Comparison of ENCODE assay signal across 1 cellular context in the genomic region with DNA sequence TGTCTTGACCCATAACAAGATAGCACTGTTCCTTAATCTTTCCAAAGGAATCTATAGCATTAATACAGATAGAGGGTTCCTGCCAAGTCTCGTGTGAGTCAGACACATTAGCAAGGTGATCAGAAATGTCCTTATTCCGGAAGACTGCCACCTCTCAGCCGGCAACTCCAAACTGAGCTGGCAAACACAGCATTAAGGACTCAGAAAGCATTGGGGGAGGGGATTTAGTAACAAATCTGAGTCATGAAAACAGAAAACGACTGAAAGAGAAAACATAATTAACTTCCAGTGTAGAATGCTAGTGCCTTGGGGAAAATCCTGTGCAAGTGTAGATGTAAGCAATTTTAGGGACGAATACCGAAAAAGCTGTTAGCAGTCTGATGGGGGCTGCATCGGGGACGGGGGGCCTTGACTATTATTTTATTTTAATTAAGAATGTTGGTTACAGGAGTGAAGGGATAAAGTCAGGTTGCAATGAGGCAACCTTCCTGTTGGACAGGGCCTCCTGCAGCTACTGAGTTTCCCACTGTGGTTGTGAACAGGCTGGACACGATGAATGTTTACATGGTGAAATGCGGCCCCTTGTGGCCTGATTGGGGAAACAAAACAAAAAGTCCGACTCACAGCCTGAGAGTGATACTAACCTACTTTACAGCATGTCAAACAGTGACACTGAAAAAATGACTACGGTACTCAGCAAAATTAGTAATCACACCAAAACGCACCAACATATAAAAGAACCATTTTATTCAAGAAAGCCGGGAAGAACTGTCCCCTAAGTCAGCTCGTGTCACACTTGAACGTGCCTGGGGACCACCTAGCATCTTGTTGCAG.
A peak's percentile ranks its signal among the peaks of the same experiment; 100 is the strongest.
TF ChIP-seq lines count a peak whose summit lies in the region.

No MANE protein-coding gene starts in this region.

TF ChIP-seq in HepG2, 621 proteins besides CTCF, POLR2A, EP300 and RAD21 (continued from another document and continues in another):
- TF ChIP-seq MAF1 (CRISPR knock-in tag; IDR thresholded peaks at IDR 0.05; ENCODE audit: borderline replicate concordance) (no peak), SMYD3 (CRISPR knock-in tag; IDR thresholded peaks at IDR 0.05) (no peak), ZC3H4 (CRISPR knock-in tag; IDR thresholded peaks at IDR 0.05; ENCODE audit: borderline replicate concordance) (no peak), ZBTB46 (CRISPR knock-in tag; IDR thresholded peaks at IDR 0.05; ENCODE audit: borderline replicate concordance) (no peak), TGIF2 (CRISPR knock-in tag; IDR thresholded peaks at IDR 0.05) (0 out of 2 replicates have a peak, but pooled peaks have one; percentile 15), ZNF580 (CRISPR knock-in tag; IDR thresholded peaks at IDR 0.05; ENCODE audit: borderline replicate concordance, low read depth) (no peak), PTBP1 (IDR thresholded peaks at IDR 0.05; ENCODE audit: low read depth, low read length, poor library complexity, severe bottlenecking) (no peak), POGZ (CRISPR knock-in tag; IDR thresholded peaks at IDR 0.05) (no peak), ETS1 (CRISPR knock-in tag; IDR thresholded peaks at IDR 0.05) (no peak), FOXA1 (IDR thresholded peaks at IDR 0.05) (no peak), FOXA1 (CRISPR knock-in tag; IDR thresholded peaks at IDR 0.05) (peak; percentile 43; the same call in 1 of the 2 replicates), SATB2 (CRISPR knock-in tag; IDR thresholded peaks at IDR 0.05) (no peak), ZNF3 (CRISPR knock-in tag; IDR thresholded peaks at IDR 0.05) (no peak), ZNF816 (CRISPR knock-in tag; IDR thresholded peaks at IDR 0.05; ENCODE audit: borderline replicate concordance) (no peak), ZNF781 (CRISPR knock-in tag; IDR thresholded peaks at IDR 0.05; ENCODE audit: borderline replicate concordance, not compliant biosample characterization) (no peak), GPN1 (CRISPR knock-in tag; IDR thresholded peaks at IDR 0.05; ENCODE audit: borderline replicate concordance) (no peak), POLR2G (IDR thresholded peaks at IDR 0.05; ENCODE audit: low read depth, low read length) (no peak), SCMH1 (CRISPR knock-in tag; IDR thresholded peaks at IDR 0.05; ENCODE audit: borderline replicate concordance) (no peak), ZNF792 (CRISPR knock-in tag; IDR thresholded peaks at IDR 0.05) (no peak), ZNF317 (CRISPR knock-in tag; IDR thresholded peaks at IDR 0.05) (no peak), ZNF557 (CRISPR knock-in tag; IDR thresholded peaks at IDR 0.05) (no peak), DNMT3B (CRISPR knock-in tag; conservative IDR thresholded peaks at IDR 0.05) (no peak), SMARCC2 (IDR thresholded peaks at IDR 0.05) (no peak), ZNF256 (CRISPR knock-in tag; conservative IDR thresholded peaks at IDR 0.05) (no peak), ZNF230 (CRISPR knock-in tag; IDR thresholded peaks at IDR 0.05) (no peak), ZBTB8A (CRISPR knock-in tag; IDR thresholded peaks at IDR 0.05; ENCODE audit: borderline replicate concordance, low read depth) (no peak), HNF4A (CRISPR knock-in tag; IDR thresholded peaks at IDR 0.05) (no peak), PBX3 (CRISPR knock-in tag; IDR thresholded peaks at IDR 0.05; ENCODE audit: borderline replicate concordance) (no peak), CBX2 (IDR thresholded peaks at IDR 0.05; ENCODE audit: low read depth, low read length) (no peak), CBX2 (CRISPR knock-in tag; IDR thresholded peaks at IDR 0.05; ENCODE audit: low read depth) (no peak), NBN (conservative IDR thresholded peaks at IDR 0.05) (no peak), SP4 (CRISPR knock-in tag; IDR thresholded peaks at IDR 0.05) (no peak), EEA1 (CRISPR knock-in tag; IDR thresholded peaks at IDR 0.05; ENCODE audit: borderline replicate concordance) (no peak), NFATC3 (CRISPR knock-in tag; IDR thresholded peaks at IDR 0.05) (no peak)
- TF ChIP-seq, protein P1, sequence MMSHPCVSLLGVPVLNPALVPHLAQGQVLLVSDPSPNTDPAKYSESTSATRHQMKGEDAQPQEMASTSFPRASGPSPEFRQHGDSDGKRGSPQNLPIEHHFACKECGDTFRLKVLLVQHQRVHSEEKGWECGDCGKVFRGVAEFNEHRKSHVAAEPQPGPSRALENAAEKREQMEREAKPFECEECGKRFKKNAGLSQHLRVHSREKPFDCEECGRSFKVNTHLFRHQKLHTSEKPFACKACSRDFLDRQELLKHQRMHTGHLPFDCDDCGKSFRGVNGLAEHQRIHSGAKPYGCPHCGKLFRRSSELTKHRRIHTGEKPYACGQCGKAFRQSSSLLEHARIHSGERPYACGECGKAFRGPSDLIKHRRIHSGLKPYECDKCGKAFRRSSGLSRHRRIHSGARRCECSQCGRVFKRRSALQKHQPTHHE (CRISPR knock-in tag; IDR thresholded peaks at IDR 0.05; ENCODE audit: borderline replicate concordance), result no peak
- TF ChIP-seq, protein P2, sequence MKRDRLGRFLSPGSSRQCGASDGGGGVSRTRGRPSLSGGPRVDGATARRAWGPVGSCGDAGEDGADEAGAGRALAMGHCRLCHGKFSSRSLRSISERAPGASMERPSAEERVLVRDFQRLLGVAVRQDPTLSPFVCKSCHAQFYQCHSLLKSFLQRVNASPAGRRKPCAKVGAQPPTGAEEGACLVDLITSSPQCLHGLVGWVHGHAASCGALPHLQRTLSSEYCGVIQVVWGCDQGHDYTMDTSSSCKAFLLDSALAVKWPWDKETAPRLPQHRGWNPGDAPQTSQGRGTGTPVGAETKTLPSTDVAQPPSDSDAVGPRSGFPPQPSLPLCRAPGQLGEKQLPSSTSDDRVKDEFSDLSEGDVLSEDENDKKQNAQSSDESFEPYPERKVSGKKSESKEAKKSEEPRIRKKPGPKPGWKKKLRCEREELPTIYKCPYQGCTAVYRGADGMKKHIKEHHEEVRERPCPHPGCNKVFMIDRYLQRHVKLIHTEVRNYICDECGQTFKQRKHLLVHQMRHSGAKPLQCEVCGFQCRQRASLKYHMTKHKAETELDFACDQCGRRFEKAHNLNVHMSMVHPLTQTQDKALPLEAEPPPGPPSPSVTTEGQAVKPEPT (CRISPR knock-in tag; IDR thresholded peaks at IDR 0.05; ENCODE audit: low read depth), result no peak
- TF ChIP-seq, protein P3, sequence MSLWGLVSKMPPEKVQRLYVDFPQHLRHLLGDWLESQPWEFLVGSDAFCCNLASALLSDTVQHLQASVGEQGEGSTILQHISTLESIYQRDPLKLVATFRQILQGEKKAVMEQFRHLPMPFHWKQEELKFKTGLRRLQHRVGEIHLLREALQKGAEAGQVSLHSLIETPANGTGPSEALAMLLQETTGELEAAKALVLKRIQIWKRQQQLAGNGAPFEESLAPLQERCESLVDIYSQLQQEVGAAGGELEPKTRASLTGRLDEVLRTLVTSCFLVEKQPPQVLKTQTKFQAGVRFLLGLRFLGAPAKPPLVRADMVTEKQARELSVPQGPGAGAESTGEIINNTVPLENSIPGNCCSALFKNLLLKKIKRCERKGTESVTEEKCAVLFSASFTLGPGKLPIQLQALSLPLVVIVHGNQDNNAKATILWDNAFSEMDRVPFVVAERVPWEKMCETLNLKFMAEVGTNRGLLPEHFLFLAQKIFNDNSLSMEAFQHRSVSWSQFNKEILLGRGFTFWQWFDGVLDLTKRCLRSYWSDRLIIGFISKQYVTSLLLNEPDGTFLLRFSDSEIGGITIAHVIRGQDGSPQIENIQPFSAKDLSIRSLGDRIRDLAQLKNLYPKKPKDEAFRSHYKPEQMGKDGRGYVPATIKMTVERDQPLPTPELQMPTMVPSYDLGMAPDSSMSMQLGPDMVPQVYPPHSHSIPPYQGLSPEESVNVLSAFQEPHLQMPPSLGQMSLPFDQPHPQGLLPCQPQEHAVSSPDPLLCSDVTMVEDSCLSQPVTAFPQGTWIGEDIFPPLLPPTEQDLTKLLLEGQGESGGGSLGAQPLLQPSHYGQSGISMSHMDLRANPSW (CRISPR knock-in tag; IDR thresholded peaks at IDR 0.05; ENCODE audit: borderline replicate concordance), result 0 out of 2 replicates have a peak, but pooled peaks have one; percentile 51
- TF ChIP-seq, protein P4, sequence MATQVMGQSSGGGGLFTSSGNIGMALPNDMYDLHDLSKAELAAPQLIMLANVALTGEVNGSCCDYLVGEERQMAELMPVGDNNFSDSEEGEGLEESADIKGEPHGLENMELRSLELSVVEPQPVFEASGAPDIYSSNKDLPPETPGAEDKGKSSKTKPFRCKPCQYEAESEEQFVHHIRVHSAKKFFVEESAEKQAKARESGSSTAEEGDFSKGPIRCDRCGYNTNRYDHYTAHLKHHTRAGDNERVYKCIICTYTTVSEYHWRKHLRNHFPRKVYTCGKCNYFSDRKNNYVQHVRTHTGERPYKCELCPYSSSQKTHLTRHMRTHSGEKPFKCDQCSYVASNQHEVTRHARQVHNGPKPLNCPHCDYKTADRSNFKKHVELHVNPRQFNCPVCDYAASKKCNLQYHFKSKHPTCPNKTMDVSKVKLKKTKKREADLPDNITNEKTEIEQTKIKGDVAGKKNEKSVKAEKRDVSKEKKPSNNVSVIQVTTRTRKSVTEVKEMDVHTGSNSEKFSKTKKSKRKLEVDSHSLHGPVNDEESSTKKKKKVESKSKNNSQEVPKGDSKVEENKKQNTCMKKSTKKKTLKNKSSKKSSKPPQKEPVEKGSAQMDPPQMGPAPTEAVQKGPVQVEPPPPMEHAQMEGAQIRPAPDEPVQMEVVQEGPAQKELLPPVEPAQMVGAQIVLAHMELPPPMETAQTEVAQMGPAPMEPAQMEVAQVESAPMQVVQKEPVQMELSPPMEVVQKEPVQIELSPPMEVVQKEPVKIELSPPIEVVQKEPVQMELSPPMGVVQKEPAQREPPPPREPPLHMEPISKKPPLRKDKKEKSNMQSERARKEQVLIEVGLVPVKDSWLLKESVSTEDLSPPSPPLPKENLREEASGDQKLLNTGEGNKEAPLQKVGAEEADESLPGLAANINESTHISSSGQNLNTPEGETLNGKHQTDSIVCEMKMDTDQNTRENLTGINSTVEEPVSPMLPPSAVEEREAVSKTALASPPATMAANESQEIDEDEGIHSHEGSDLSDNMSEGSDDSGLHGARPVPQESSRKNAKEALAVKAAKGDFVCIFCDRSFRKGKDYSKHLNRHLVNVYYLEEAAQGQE (IDR thresholded peaks at IDR 0.05; ENCODE audit: borderline replicate concordance in 1 of 2, low read depth in 1 of 2, low read length in 2 of 2), result no peak
- TF ChIP-seq, protein P5, sequence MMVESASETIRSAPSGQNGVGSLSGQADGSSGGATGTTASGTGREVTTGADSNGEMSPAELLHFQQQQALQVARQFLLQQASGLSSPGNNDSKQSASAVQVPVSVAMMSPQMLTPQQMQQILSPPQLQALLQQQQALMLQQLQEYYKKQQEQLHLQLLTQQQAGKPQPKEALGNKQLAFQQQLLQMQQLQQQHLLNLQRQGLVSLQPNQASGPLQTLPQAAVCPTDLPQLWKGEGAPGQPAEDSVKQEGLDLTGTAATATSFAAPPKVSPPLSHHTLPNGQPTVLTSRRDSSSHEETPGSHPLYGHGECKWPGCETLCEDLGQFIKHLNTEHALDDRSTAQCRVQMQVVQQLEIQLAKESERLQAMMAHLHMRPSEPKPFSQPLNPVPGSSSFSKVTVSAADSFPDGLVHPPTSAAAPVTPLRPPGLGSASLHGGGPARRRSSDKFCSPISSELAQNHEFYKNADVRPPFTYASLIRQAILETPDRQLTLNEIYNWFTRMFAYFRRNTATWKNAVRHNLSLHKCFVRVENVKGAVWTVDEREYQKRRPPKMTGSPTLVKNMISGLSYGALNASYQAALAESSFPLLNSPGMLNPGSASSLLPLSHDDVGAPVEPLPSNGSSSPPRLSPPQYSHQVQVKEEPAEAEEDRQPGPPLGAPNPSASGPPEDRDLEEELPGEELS (CRISPR knock-in tag; IDR thresholded peaks at IDR 0.05), result no peak
- TF ChIP-seq, protein P6, sequence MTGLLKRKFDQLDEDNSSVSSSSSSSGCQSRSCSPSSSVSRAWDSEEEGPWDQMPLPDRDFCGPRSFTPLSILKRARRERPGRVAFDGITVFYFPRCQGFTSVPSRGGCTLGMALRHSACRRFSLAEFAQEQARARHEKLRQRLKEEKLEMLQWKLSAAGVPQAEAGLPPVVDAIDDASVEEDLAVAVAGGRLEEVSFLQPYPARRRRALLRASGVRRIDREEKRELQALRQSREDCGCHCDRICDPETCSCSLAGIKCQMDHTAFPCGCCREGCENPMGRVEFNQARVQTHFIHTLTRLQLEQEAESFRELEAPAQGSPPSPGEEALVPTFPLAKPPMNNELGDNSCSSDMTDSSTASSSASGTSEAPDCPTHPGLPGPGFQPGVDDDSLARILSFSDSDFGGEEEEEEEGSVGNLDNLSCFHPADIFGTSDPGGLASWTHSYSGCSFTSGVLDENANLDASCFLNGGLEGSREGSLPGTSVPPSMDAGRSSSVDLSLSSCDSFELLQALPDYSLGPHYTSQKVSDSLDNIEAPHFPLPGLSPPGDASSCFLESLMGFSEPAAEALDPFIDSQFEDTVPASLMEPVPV (CRISPR knock-in tag; IDR thresholded peaks at IDR 0.05), result no peak
